ENCODE assay signal across 12 cellular contexts in genomic region chr11:61141601-61142028, GRCh38. TPM values are rescaled to one million over a fixed set of nuclear protein-coding genes. Genes with fewer than 3 reads are reported as not detected.
A peak's percentile ranks its signal among the peaks of the same experiment; 100 is the strongest.
DNase-seq lines count a peak whose midpoint lies in the region; ATAC-seq and TF ChIP-seq lines count a peak whose summit lies in the region.
"Had no signal": no experiment of that assay in that cellular context is flagged by ENCODE, and none has a peak within 500 bp of the region (broad histone marks: within the 10 kb centered on the region; RNA-seq: fewer than 3 reads in every experiment).

No MANE protein-coding gene starts in this region.

- H3K27ac ChIP-seq in right cardiac atrium (ENCODE audit: low read length) (no peak overlapping the region), left ventricle myocardium inferior (replicated peaks) (no peak overlapping the region), foreskin keratinocyte (no peak overlapping the region), upper lobe of right lung (no peak overlapping the region)
- H3K27ac ChIP-seq: heart left ventricle, SJSA1 had no signal

- H3K4me1 ChIP-seq in right cardiac atrium (ENCODE audit: control insufficient read depth, insufficient read depth, low read length), result peaks cover 9% of the 10 kb centered on the region
- peaks cover 37% of the 10 kb centered on the region for H3K4me1 ChIP-seq in left ventricle myocardium inferior
- no peaks in the 10 kb centered on the region for H3K4me1 ChIP-seq in foreskin keratinocyte
- peaks cover 20% of the 10 kb centered on the region for H3K4me1 ChIP-seq in upper lobe of right lung

- no peak overlapping the region for H3K4me3 ChIP-seq in right cardiac atrium (ENCODE audit: low read length)
- H3K4me3 ChIP-seq in left ventricle myocardium inferior, result no peak overlapping the region
- H3K4me3 ChIP-seq in upper lobe of right lung, result no peak overlapping the region
- H3K4me3 ChIP-seq: heart left ventricle, SJSA1 had no signal

- TF ChIP-seq CTCF in left ventricle myocardium inferior (IDR thresholded peaks at IDR 0.05; ENCODE audit: borderline replicate concordance) (no peak), foreskin keratinocyte (conservative IDR thresholded peaks at IDR 0.05) (no peak), upper lobe of right lung (IDR thresholded peaks at IDR 0.05) (no peak)

- intact Hi-C loops in right cardiac atrium (cut with DNase I) (no loop called here), left ventricle myocardium inferior (cut with micrococcal nuclease) (no loop called here), upper lobe of right lung (cut with DNase I) (no loop called here)

- no peaks in the 10 kb centered on the region for H3K27me3 ChIP-seq in right cardiac atrium (ENCODE audit: control insufficient read depth, insufficient read depth)
- no peaks in the 10 kb centered on the region for H3K27me3 ChIP-seq in left ventricle myocardium inferior (ENCODE audit: low read depth)
- no peaks in the 10 kb centered on the region for H3K27me3 ChIP-seq in foreskin keratinocyte
- H3K27me3 ChIP-seq in upper lobe of right lung, result no peaks in the 10 kb centered on the region
- H3K27me3 ChIP-seq: heart left ventricle, SJSA1 had no signal

- H3K9me3 ChIP-seq in right cardiac atrium (ENCODE audit: control insufficient read depth, low read length) (no peaks in the 10 kb centered on the region), left ventricle myocardium inferior (replicated peaks) (no peaks in the 10 kb centered on the region), upper lobe of right lung (no peaks in the 10 kb centered on the region)
- H3K9me3 ChIP-seq: heart left ventricle, SJSA1 had no signal

- WGBS in right cardiac atrium, result 65% methylated on average over 10 of the region's 10 CpGs

- H3K36me3 ChIP-seq in left ventricle myocardium inferior (peaks cover 7% of the 10 kb centered on the region), upper lobe of right lung (no peaks in the 10 kb centered on the region)

- DNase-seq in right cardiac atrium, result peak in 2 of 3 donors; percentile 78 to 80
- DNase-seq in left ventricle myocardium inferior, result no peak
- DNase-seq in NCI-H2196 treated with DMSO at 0.1 percent for 48 hours (lab: John Stamatoyannopoulos, UW; ENCODE audit: unreplicated experiment), result peak; percentile 91
- no peak for DNase-seq in foreskin keratinocyte
- peak; percentile 64 for DNase-seq in upper lobe of right lung
- DNase-seq in globus pallidus (ENCODE audit: low spot score), result no peak
- no peak for DNase-seq in ecto neural progenitor cell (ENCODE audit: low spot score)
- no peak for DNase-seq in Kasumi-1 (lab: John Stamatoyannopoulos, UW)
- DNase-seq: AML-193 had no signal

- ATAC-seq in right cardiac atrium (peak; percentile 41 to 49), foreskin keratinocyte (peak; percentile 56), upper lobe of right lung (peak; percentile 40)

RNA-seq across cellular contexts. Expression of gene VPS37C, which starts 19.6 kb away (rescaled TPM):
- 10 to 100 TPM; 17.6 to 25.4 (median 19.6) TPM for total RNA-seq in right cardiac atrium
- 14.6 TPM for polyA plus RNA-seq in right cardiac atrium
- total RNA-seq in left ventricle myocardium inferior, result 15.8 TPM
- total RNA-seq in foreskin keratinocyte, result 11.5 and 14.2 TPM in 2 replicates
- polyA plus RNA-seq in foreskin keratinocyte, result 11.1 TPM in 2 replicates
- 30.2 TPM for total RNA-seq in upper lobe of right lung

RNA-seq across cellular contexts. Expression of gene CD5, which starts 39.3 kb away (rescaled TPM):
- total RNA-seq in right cardiac atrium (under 1 TPM; 0.25 to 0.72 (median 0.40) TPM), left ventricle myocardium inferior (0.30 TPM), foreskin keratinocyte (not detected in 2 replicates), upper lobe of right lung (2.5 TPM)
- polyA plus RNA-seq in right cardiac atrium (0.05 TPM), foreskin keratinocyte (not detected in 2 replicates)
- total RNA-seq: osteoblast, SJSA1 had no signal

Comparison
In these comparisons a context has a peak if more than half of its experiments do, and no peak if none do; other contexts are left out.
1. DNase-seq: peak in right cardiac atrium (2 of 3), NCI-H2196 treated with DMSO at 0.1 percent for 48 hours (single experiment) and upper lobe of right lung (single experiment); none in left ventricle myocardium inferior (single experiment), foreskin keratinocyte (0 of 2), globus pallidus (single experiment), ecto neural progenitor cell (single experiment) and Kasumi-1 (0 of 2).
2. Peak in every context shown above with its lines, with median percentiles within 50 percentile points of each other: ATAC-seq.